Comparison of ENCODE assay signal across 1 cellular context in genomic region chr11:118931576-118931975, GRCh38.
TF ChIP-seq lines count a peak whose summit lies in the region.

No MANE protein-coding gene starts in this region.

TF ChIP-seq in HCT116, 20 proteins besides CTCF, POLR2A, EP300 and RAD21 (continued from another document):
- TF ChIP-seq ZBTB33 (IDR thresholded peaks at IDR 0.05; ENCODE audit: extremely low read depth, insufficient replicate concordance, low read length) (no peak), ZFX (IDR thresholded peaks at IDR 0.05) (no peak), REST (IDR thresholded peaks at IDR 0.05; ENCODE audit: low read depth) (no peak)
